Comparison of ENCODE assay signal across 1 cellular context in the genomic region with DNA sequence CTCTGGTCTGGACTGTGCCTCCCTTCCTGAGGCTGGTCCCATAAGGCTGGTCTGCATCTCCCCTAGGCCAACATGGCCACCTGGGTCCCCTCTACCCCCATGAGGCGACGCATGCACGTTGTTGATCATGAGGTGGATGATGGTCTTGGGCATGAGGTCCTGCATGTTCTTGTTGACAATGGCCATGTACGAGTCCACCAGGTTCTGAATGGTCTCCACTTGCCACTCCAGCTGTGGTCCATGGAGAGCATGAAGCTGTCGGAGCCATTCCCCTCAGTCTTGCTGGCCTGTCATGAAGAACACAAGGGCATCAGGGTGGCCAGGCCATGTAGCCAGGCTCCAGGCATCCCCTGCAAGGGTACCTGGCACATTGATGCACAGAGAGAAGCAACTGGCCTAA.
TF ChIP-seq lines count a peak whose summit lies in the region.

No MANE protein-coding gene starts in this region.

TF ChIP-seq in IMR-90, 13 proteins besides CTCF, POLR2A, EP300 and RAD21:
- no peak for TF ChIP-seq BHLHE40 (IDR thresholded peaks at IDR 0.05; ENCODE audit: low read depth, low read length)
- TF ChIP-seq RCOR1 (IDR thresholded peaks at IDR 0.05; ENCODE audit: insufficient replicate concordance, low read length), result no peak
- TF ChIP-seq SMC3 (IDR thresholded peaks at IDR 0.05; ENCODE audit: low read depth, low read length), result no peak
- TF ChIP-seq NFE2L2 (IDR thresholded peaks at IDR 0.05; ENCODE audit: low read depth, low read length), result no peak
- TF ChIP-seq RFX5 (IDR thresholded peaks at IDR 0.05; ENCODE audit: low read depth, low read length), result no peak
- TF ChIP-seq, protein P1, sequence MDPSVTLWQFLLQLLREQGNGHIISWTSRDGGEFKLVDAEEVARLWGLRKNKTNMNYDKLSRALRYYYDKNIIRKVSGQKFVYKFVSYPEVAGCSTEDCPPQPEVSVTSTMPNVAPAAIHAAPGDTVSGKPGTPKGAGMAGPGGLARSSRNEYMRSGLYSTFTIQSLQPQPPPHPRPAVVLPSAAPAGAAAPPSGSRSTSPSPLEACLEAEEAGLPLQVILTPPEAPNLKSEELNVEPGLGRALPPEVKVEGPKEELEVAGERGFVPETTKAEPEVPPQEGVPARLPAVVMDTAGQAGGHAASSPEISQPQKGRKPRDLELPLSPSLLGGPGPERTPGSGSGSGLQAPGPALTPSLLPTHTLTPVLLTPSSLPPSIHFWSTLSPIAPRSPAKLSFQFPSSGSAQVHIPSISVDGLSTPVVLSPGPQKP (IDR thresholded peaks at IDR 0.05; ENCODE audit: borderline replicate concordance, low read depth, low read length), result no peak
TF ChIP-seq in IMR-90: peak in this region for 0.
